ENCODE assay signal across 9 cellular contexts in the genomic region with DNA sequence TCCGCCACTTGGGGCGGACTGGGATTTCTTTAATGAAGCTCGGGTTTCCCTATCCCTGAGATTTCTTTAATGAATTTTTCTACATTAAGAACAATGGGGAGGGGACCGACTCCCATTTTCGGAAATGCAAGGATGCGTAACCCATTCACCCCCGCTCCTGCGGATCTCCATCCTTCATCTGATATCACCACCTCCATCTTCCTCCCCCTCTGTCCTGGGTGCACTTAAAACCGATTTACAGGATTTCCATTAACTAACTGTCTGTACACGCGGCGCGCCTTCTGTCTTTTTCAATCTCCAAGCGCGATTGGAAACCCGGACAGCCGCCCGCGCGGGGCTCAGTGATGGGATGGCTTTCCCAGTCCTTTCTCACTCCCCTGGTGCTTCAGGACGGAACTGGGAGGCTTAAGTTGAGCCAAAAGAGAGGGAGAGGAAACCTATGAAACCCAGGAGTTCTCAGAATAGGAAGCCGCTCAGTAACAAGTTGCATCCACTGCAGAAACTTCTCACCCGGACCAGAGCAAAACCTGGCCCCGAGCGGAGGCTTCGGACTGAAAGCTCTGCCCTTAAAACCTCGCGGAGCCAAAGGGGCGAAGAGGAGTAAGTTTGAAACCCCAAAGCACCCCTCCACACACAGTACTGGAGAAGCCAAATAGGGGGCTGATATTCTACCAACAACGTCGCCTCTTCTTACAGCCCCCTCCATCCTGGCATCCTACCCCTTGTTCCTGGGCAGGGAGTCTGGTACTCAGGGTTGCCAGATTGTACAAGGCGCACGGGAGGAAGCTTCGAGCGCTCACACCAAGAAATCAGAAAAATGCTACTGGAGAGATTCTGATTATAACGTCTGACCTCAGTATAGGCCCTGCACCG. TPM values are rescaled to one million over a fixed set of nuclear protein-coding genes. Genes with fewer than 3 reads are reported as not detected.
A peak's percentile ranks its signal among the peaks of the same experiment; 100 is the strongest.
DNase-seq lines count a peak whose midpoint lies in the region; ATAC-seq and TF ChIP-seq lines count a peak whose summit lies in the region.
"Had no signal": no experiment of that assay in that cellular context is flagged by ENCODE, and none has a peak within 500 bp of the region (broad histone marks: within the 10 kb centered on the region; RNA-seq: fewer than 3 reads in every experiment).

No MANE protein-coding gene starts in this region.

- H3K4me1 ChIP-seq in SJSA1 (replicated peaks) (peaks cover 41% of the 10 kb centered on the region), parathyroid adenoma (peaks cover 3% of the 10 kb centered on the region)

- H3K4me3 ChIP-seq in SJSA1, result peak overlapping the region; percentile 75
- H3K4me3 ChIP-seq in fibroblast of the aortic adventitia (ENCODE audit: low read depth, low read length), result peak overlapping the region; percentile 87
- peak overlapping the region; percentile 42 for H3K4me3 ChIP-seq in parathyroid adenoma (ENCODE audit: low read depth, low read length)

- ATAC-seq in HG03378 (IDR thresholded peaks at IDR 0.05; ENCODE audit: unreplicated experiment) (no peak), HG03432 (IDR thresholded peaks at IDR 0.05; ENCODE audit: unreplicated experiment) (no peak)

- H3K79me2 ChIP-seq in parathyroid adenoma, result no peaks in the 10 kb centered on the region

- H3K9me3 ChIP-seq in SJSA1 (replicated peaks) (no peaks in the 10 kb centered on the region), parathyroid adenoma (ENCODE audit: control insufficient read depth, low read length) (no peaks in the 10 kb centered on the region)

- H3K36me3 ChIP-seq in SJSA1, result peaks cover 26% of the 10 kb centered on the region
- no peaks in the 10 kb centered on the region for H3K36me3 ChIP-seq in parathyroid adenoma (ENCODE audit: control insufficient read depth, insufficient read depth, low read length)

- peak; percentile 60 for DNase-seq in DMS53 treated with DMSO at 0.1 percent for 48 hours (lab: John Stamatoyannopoulos, UW; ENCODE audit: unreplicated experiment)
- DNase-seq in SJSA1 (ENCODE audit: low read depth in 1 of 2, low spot score in 2 of 2), result no peak
- DNase-seq in fibroblast of the aortic adventitia (ENCODE audit: low read depth), result no peak
- no peak for DNase-seq in kidney glomerular epithelial cell (lab: John Stamatoyannopoulos, UW)
- no peak for DNase-seq in NCI-H2107 treated with DMSO at 0.1 percent for 48 hours (lab: John Stamatoyannopoulos, UW; ENCODE audit: unreplicated experiment)

- no peaks in the 10 kb centered on the region for H3K27me3 ChIP-seq in SJSA1 (replicated peaks)
- H3K27me3 ChIP-seq in parathyroid adenoma (ENCODE audit: control insufficient read depth, insufficient read depth, low read length), result peaks cover 10% of the 10 kb centered on the region

- H3K4me2 ChIP-seq in parathyroid adenoma (ENCODE audit: low read length), result peak overlapping the region; percentile 71

- TF ChIP-seq CTCF in fibroblast of the aortic adventitia (IDR thresholded peaks at IDR 0.05; ENCODE audit: insufficient read depth, low read length) (peak; percentile 30), parathyroid adenoma (IDR thresholded peaks at IDR 0.05) (no peak)

- peak overlapping the region; percentile 9 for H2AFZ ChIP-seq in parathyroid adenoma

- H3K9ac ChIP-seq in parathyroid adenoma, result no peak overlapping the region

- H3K27ac ChIP-seq in SJSA1 (peak overlapping the region; percentile 93), parathyroid adenoma (no peak overlapping the region)

RNA-seq across cellular contexts. Expression of gene COL12A1, which starts 0.7 kb away (rescaled TPM):
- total RNA-seq in SJSA1 (2014; rRNA removed; shearing (Covaris generic)), result 166 and 233 TPM in 2 replicates
- total RNA-seq in fibroblast of the aortic adventitia (ENCODE audit: low replicate concordance), result 139 and 342 TPM in 2 replicates
- total RNA-seq: T-helper 1 cell treated with Interleukin-12 subunit alpha and Interleukin-12 subunit beta and Interleukin-4 antibody, amounts not matched to agents 30 ng/mL and 1 ng/mL, for 36 hours had no signal

RNA-seq across cellular contexts. Expression of gene COX7A2, which starts 37.0 kb away (rescaled TPM):
- total RNA-seq in SJSA1 (2014; rRNA removed; shearing (Covaris generic)), result 405 and 1,112 TPM in 2 replicates
- 34.1 and 197 TPM in 2 replicates for total RNA-seq in fibroblast of the aortic adventitia (ENCODE audit: low replicate concordance)
